ENCODE assay signal across 18 cellular contexts in genomic region chr12:49137476-49137875, GRCh38. TPM values are rescaled to one million over a fixed set of nuclear protein-coding genes. Genes with fewer than 3 reads are reported as not detected.
DNase-seq lines count a peak whose midpoint lies in the region; ATAC-seq and TF ChIP-seq lines count a peak whose summit lies in the region.
"Had no signal": no experiment of that assay in that cellular context is flagged by ENCODE, and none has a peak within 500 bp of the region (broad histone marks: within the 10 kb centered on the region; RNA-seq: fewer than 3 reads in every experiment).

No MANE protein-coding gene starts in this region.

- ATAC-seq in HG03280 (IDR thresholded peaks at IDR 0.05; ENCODE audit: unreplicated experiment) (no peak), esophagus mucosa (no peak)

- H3K9me3 ChIP-seq in Loucy (ENCODE audit: insufficient read depth, low read depth, low read length): no peaks in the 10 kb centered on the region
- no peaks in the 10 kb centered on the region for H3K9me3 ChIP-seq in testis
- H3K9me3 ChIP-seq: BLaER1, HAP-1 had no signal

- no peak overlapping the region for H2AFZ ChIP-seq in Loucy (ENCODE audit: low read length)
- H2AFZ ChIP-seq: GM23248 had no signal

- H3K79me2 ChIP-seq in Loucy (ENCODE audit: insufficient read depth, low read length): peaks cover 36% of the 10 kb centered on the region

- H3K4me1 ChIP-seq in Loucy (ENCODE audit: insufficient read depth, low read length, poor library complexity, severe bottlenecking) (peaks cover 20% of the 10 kb centered on the region), testis (peaks cover 6% of the 10 kb centered on the region)

- peak overlapping the region; percentile 31 to 85 for H3K27ac ChIP-seq in testis
- H3K27ac ChIP-seq: BLaER1, GM23248 had no signal

- H4K20me1 ChIP-seq in Loucy (ENCODE audit: insufficient read depth, low read length, poor library complexity, severe bottlenecking): no peaks in the 10 kb centered on the region
- H4K20me1 ChIP-seq: BLaER1 had no signal

- no peak for TF ChIP-seq CTCF in Loucy (conservative IDR thresholded peaks at IDR 0.05; ENCODE audit: low read length)
- TF ChIP-seq CTCF in testis (IDR thresholded peaks at IDR 0.05): no peak

- H3K27me3 ChIP-seq in Loucy (ENCODE audit: insufficient read depth, low read length, poor library complexity, severe bottlenecking): no peaks in the 10 kb centered on the region
- no peaks in the 10 kb centered on the region for H3K27me3 ChIP-seq in testis
- H3K27me3 ChIP-seq: BLaER1 had no signal

- H3K9me2 ChIP-seq in Loucy (replicated peaks; ENCODE audit: low read depth, low read length): no peaks in the 10 kb centered on the region

- WGBS in testis, 2 donors: 72 to 74% methylated on average over 1 of the region's 1 CpG

- TF ChIP-seq POLR2A in testis (IDR thresholded peaks at IDR 0.05): no peak

- no peak overlapping the region for H3K9ac ChIP-seq in Loucy (ENCODE audit: low read depth, low read length, poor library complexity, severe bottlenecking)
- H3K9ac ChIP-seq: BLaER1, GM23248 had no signal

- DNase-seq in GM04503 (ENCODE audit: low read depth) (peak; percentile 11), testis (no peak), cortex of kidney (lab: John Stamatoyannopoulos, UW) (no peak)
- DNase-seq: CD4-positive, alpha-beta memory T cell; DMS153; DMS79 treated with DMSO at 0.1 percent for 48 hours; EL; GM23248; Karpas-422; KBM-7 had no signal

- peak overlapping the region; percentile 66 for H3K4me2 ChIP-seq in Loucy (ENCODE audit: low read depth, low read length, poor library complexity, severe bottlenecking)
- H3K4me2 ChIP-seq: BLaER1 had no signal

- H3K36me3 ChIP-seq in Loucy (ENCODE audit: insufficient read depth, low read length): no peaks in the 10 kb centered on the region
- no peaks in the 10 kb centered on the region for H3K36me3 ChIP-seq in testis (ENCODE audit: low read depth, missing control alignments)
- H3K36me3 ChIP-seq: BLaER1, HAP-1 had no signal

- no peaks in the 10 kb centered on the region for H3F3A ChIP-seq in Loucy (ENCODE audit: low read depth)

- intact Hi-C loops in testis (cut with DNase I; ENCODE audit: low total_unique reads): no loop called here

- H3K4me3 ChIP-seq in Loucy (ENCODE audit: low read length, poor library complexity, severe bottlenecking) (no peak overlapping the region), testis (no peak overlapping the region)
- H3K4me3 ChIP-seq: BLaER1, GM23248, HAP-1 had no signal

RNA-seq across cellular contexts. Expression of gene TUBA1B, which starts 6.3 kb away (rescaled TPM):
- total RNA-seq in testis (1,000 to 10,000 TPM in 1 of 2 donors, 100 to 1,000 TPM in 1; 642 to 1,178 TPM), esophagus mucosa (536 TPM)
- 894 TPM for polyA plus RNA-seq in testis (ENCODE audit: insufficient read depth, low read depth, low replicate concordance)

RNA-seq across cellular contexts. Expression of gene LMBR1L, which starts 26.8 kb away (rescaled TPM):
- 100 to 1,000 TPM; 223 to 265 TPM for total RNA-seq in testis
- 178 TPM for polyA plus RNA-seq in testis (ENCODE audit: insufficient read depth, low read depth, low replicate concordance)
- total RNA-seq in esophagus mucosa: 24.4 TPM

RNA-seq across cellular contexts. Expression of gene DHH, which starts 42.9 kb away (rescaled TPM):
- total RNA-seq in testis (100 to 1,000 TPM in 1 of 2 donors, 10 to 100 TPM in 1; 97.6 to 148 TPM), esophagus mucosa (0.12 TPM)
- 40.0 TPM for polyA plus RNA-seq in testis (ENCODE audit: insufficient read depth, low read depth, low replicate concordance)
- total RNA-seq: G401, GM23248 had no signal
- polyA plus RNA-seq: CD14-positive monocyte; CD4-positive, alpha-beta memory T cell; GM23248; IgD-negative memory B cell had no signal

RNA-seq across cellular contexts. Expression of gene TUBA1A, which starts 51.4 kb away (rescaled TPM):
- total RNA-seq in testis (100 to 1,000 TPM; 156 to 269 TPM), esophagus mucosa (14.0 TPM)
- 282 TPM for polyA plus RNA-seq in testis (ENCODE audit: insufficient read depth, low read depth, low replicate concordance)

Comparison
In these comparisons a context has a peak if more than half of its experiments do, and no peak if none do; other contexts are left out.
1. RNA of gene DHH, which starts 42.9 kb away (total RNA-seq): 97.6 to 148 TPM in testis; 0.12 TPM in esophagus mucosa (single experiment); every median in the first group is over 10 times any median in the second.